1 cellular context compared by ENCODE assay signal in genomic region chr4:185002784-185003183, GRCh38.
TF ChIP-seq lines count a peak whose summit lies in the region.

No MANE protein-coding gene starts in this region.

TF ChIP-seq in HepG2, 621 proteins besides CTCF, POLR2A, EP300 and RAD21 (continued from another document and continues in another):
- TF ChIP-seq HNF4A (CRISPR knock-in tag; IDR thresholded peaks at IDR 0.05) (peak; percentile 51), ISX (CRISPR knock-in tag; conservative IDR thresholded peaks at IDR 0.05) (no peak), ZFP1 (CRISPR knock-in tag; IDR thresholded peaks at IDR 0.05) (peak; percentile 46; the same call in 1 of the 2 replicates), REPIN1 (CRISPR knock-in tag; IDR thresholded peaks at IDR 0.05; ENCODE audit: borderline replicate concordance, low read depth) (no peak), MXD1 (CRISPR knock-in tag; IDR thresholded peaks at IDR 0.05) (no peak), KMT2B (CRISPR knock-in tag; IDR thresholded peaks at IDR 0.05) (peak; percentile 42; the same call in 1 of the 2 replicates), SMYD3 (CRISPR knock-in tag; IDR thresholded peaks at IDR 0.05) (no peak), TCF12 (IDR thresholded peaks at IDR 0.05) (no peak), TCF12 (CRISPR knock-in tag; IDR thresholded peaks at IDR 0.05) (no peak), ZNF792 (CRISPR knock-in tag; IDR thresholded peaks at IDR 0.05) (no peak), MAF1 (CRISPR knock-in tag; IDR thresholded peaks at IDR 0.05; ENCODE audit: borderline replicate concordance) (no peak), CEBPG (CRISPR knock-in tag; IDR thresholded peaks at IDR 0.05) (peak; percentile 98), NBN (conservative IDR thresholded peaks at IDR 0.05) (no peak), BHLHE40 (IDR thresholded peaks at IDR 0.05; ENCODE audit: low read length) (no peak), REL (CRISPR knock-in tag; conservative IDR thresholded peaks at IDR 0.05) (no peak), ELF1 (CRISPR knock-in tag; IDR thresholded peaks at IDR 0.05) (peak; percentile 78), YEATS2 (CRISPR knock-in tag; IDR thresholded peaks at IDR 0.05; ENCODE audit: borderline replicate concordance) (peak; percentile 50; the same call in 1 of the 2 replicates), ZNF644 (CRISPR knock-in tag; IDR thresholded peaks at IDR 0.05; ENCODE audit: low read depth) (peak; percentile 50; the same call in 1 of the 2 replicates), ZNF331 (CRISPR knock-in tag; IDR thresholded peaks at IDR 0.05) (peak; percentile 52; the same call in 1 of the 2 replicates), ZNF761 (CRISPR knock-in tag; conservative IDR thresholded peaks at IDR 0.05) (no peak), JDP2 (CRISPR knock-in tag; IDR thresholded peaks at IDR 0.05; ENCODE audit: borderline replicate concordance) (no peak), ZNF598 (CRISPR knock-in tag; IDR thresholded peaks at IDR 0.05; ENCODE audit: borderline replicate concordance) (no peak), ZNF441 (CRISPR knock-in tag; IDR thresholded peaks at IDR 0.05; ENCODE audit: borderline replicate concordance) (no peak), SRSF9 (IDR thresholded peaks at IDR 0.05; ENCODE audit: borderline replicate concordance, insufficient read depth, low read depth, low read length, poor library complexity, severe bottlenecking) (no peak), LCORL (IDR thresholded peaks at IDR 0.05) (no peak), LCORL (CRISPR knock-in tag; IDR thresholded peaks at IDR 0.05) (peak; percentile 88), SMARCE1 (IDR thresholded peaks at IDR 0.05; ENCODE audit: borderline replicate concordance) (no peak), KDM2A (CRISPR knock-in tag; IDR thresholded peaks at IDR 0.05; ENCODE audit: borderline replicate concordance, low read depth) (peak; percentile 39), HOXA3 (CRISPR knock-in tag; IDR thresholded peaks at IDR 0.05) (peak; percentile 46; the same call in 1 of the 2 replicates), ZNF563 (CRISPR knock-in tag; IDR thresholded peaks at IDR 0.05) (no peak), ZNF788 (CRISPR knock-in tag; IDR thresholded peaks at IDR 0.05; ENCODE audit: borderline replicate concordance) (no peak), ZNF414 (CRISPR knock-in tag; IDR thresholded peaks at IDR 0.05) (no peak), GFI1 (CRISPR knock-in tag; IDR thresholded peaks at IDR 0.05; ENCODE audit: borderline replicate concordance) (no peak), ZNF768 (CRISPR knock-in tag; IDR thresholded peaks at IDR 0.05) (peak; percentile 46; the same call in 1 of the 2 replicates), SALL1 (CRISPR knock-in tag; IDR thresholded peaks at IDR 0.05) (peak; percentile 78), FOXA3 (CRISPR knock-in tag; IDR thresholded peaks at IDR 0.05) (peak; percentile 61; the same call in 1 of the 2 replicates), NR2F1 (CRISPR knock-in tag; IDR thresholded peaks at IDR 0.05) (no peak), ZNF773 (CRISPR knock-in tag; IDR thresholded peaks at IDR 0.05; ENCODE audit: borderline replicate concordance) (no peak), GABPA (IDR thresholded peaks at IDR 0.05; ENCODE audit: low read depth, low read length) (peak; percentile 36), GABPA (CRISPR knock-in tag; IDR thresholded peaks at IDR 0.05; ENCODE audit: low read depth) (peak; percentile 76), SAFB2 (CRISPR knock-in tag; IDR thresholded peaks at IDR 0.05; ENCODE audit: borderline replicate concordance, low read depth) (no peak), ZNF292 (CRISPR knock-in tag; IDR thresholded peaks at IDR 0.05; ENCODE audit: borderline replicate concordance, low read depth) (peak; percentile 91; the same call in 1 of the 2 replicates), THAP11 (CRISPR knock-in tag; IDR thresholded peaks at IDR 0.05) (0 out of 2 replicates have a peak, but pooled peaks have one; percentile 29), ZSCAN21 (CRISPR knock-in tag; IDR thresholded peaks at IDR 0.05; ENCODE audit: borderline replicate concordance) (no peak), EED (CRISPR knock-in tag; IDR thresholded peaks at IDR 0.05) (no peak), FOXO1 (CRISPR knock-in tag; IDR thresholded peaks at IDR 0.05) (peak; percentile 55; the same call in 1 of the 2 replicates)
- TF ChIP-seq, protein P1, sequence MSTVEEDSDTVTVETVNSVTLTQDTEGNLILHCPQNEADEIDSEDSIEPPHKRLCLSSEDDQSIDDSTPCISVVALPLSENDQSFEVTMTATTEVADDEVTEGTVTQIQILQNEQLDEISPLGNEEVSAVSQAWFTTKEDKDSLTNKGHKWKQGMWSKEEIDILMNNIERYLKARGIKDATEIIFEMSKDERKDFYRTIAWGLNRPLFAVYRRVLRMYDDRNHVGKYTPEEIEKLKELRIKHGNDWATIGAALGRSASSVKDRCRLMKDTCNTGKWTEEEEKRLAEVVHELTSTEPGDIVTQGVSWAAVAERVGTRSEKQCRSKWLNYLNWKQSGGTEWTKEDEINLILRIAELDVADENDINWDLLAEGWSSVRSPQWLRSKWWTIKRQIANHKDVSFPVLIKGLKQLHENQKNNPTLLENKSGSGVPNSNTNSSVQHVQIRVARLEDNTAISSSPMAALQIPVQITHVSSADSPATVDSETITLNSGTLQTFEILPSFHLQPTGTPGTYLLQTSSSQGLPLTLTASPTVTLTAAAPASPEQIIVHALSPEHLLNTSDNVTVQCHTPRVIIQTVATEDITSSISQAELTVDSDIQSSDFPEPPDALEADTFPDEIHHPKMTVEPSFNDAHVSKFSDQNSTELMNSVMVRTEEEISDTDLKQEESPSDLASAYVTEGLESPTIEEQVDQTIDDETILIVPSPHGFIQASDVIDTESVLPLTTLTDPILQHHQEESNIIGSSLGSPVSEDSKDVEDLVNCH (CRISPR knock-in tag; IDR thresholded peaks at IDR 0.05): no peak
- TF ChIP-seq, protein P2, sequence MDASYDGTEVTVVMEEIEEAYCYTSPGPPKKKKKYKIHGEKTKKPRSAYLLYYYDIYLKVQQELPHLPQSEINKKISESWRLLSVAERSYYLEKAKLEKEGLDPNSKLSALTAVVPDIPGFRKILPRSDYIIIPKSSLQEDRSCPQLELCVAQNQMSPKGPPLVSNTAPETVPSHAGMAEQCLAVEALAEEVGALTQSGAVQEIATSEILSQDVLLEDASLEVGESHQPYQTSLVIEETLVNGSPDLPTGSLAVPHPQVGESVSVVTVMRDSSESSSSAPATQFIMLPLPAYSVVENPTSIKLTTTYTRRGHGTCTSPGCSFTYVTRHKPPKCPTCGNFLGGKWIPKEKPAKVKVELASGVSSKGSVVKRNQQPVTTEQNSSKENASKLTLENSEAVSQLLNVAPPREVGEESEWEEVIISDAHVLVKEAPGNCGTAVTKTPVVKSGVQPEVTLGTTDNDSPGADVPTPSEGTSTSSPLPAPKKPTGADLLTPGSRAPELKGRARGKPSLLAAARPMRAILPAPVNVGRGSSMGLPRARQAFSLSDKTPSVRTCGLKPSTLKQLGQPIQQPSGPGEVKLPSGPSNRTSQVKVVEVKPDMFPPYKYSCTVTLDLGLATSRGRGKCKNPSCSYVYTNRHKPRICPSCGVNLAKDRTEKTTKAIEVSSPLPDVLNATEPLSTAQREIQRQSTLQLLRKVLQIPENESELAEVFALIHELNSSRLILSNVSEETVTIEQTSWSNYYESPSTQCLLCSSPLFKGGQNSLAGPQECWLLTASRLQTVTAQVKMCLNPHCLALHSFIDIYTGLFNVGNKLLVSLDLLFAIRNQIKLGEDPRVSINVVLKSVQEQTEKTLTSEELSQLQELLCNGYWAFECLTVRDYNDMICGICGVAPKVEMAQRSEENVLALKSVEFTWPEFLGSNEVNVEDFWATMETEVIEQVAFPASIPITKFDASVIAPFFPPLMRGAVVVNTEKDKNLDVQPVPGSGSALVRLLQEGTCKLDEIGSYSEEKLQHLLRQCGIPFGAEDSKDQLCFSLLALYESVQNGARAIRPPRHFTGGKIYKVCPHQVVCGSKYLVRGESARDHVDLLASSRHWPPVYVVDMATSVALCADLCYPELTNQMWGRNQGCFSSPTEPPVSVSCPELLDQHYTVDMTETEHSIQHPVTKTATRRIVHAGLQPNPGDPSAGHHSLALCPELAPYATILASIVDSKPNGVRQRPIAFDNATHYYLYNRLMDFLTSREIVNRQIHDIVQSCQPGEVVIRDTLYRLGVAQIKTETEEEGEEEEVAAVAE (CRISPR knock-in tag; IDR thresholded peaks at IDR 0.05; ENCODE audit: borderline replicate concordance): no peak
- TF ChIP-seq, protein P3, sequence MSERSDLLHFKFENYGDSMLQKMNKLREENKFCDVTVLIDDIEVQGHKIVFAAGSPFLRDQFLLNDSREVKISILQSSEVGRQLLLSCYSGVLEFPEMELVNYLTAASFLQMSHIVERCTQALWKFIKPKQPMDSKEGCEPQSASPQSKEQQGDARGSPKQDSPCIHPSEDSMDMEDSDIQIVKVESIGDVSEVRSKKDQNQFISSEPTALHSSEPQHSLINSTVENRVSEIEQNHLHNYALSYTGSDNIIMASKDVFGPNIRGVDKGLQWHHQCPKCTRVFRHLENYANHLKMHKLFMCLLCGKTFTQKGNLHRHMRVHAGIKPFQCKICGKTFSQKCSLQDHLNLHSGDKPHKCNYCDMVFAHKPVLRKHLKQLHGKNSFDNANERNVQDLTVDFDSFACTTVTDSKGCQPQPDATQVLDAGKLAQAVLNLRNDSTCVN (CRISPR knock-in tag; IDR thresholded peaks at IDR 0.05; ENCODE audit: borderline replicate concordance): no peak
- TF ChIP-seq, protein P4, sequence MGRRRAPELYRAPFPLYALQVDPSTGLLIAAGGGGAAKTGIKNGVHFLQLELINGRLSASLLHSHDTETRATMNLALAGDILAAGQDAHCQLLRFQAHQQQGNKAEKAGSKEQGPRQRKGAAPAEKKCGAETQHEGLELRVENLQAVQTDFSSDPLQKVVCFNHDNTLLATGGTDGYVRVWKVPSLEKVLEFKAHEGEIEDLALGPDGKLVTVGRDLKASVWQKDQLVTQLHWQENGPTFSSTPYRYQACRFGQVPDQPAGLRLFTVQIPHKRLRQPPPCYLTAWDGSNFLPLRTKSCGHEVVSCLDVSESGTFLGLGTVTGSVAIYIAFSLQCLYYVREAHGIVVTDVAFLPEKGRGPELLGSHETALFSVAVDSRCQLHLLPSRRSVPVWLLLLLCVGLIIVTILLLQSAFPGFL (CRISPR knock-in tag; IDR thresholded peaks at IDR 0.05): no peak
- TF ChIP-seq, protein P5, sequence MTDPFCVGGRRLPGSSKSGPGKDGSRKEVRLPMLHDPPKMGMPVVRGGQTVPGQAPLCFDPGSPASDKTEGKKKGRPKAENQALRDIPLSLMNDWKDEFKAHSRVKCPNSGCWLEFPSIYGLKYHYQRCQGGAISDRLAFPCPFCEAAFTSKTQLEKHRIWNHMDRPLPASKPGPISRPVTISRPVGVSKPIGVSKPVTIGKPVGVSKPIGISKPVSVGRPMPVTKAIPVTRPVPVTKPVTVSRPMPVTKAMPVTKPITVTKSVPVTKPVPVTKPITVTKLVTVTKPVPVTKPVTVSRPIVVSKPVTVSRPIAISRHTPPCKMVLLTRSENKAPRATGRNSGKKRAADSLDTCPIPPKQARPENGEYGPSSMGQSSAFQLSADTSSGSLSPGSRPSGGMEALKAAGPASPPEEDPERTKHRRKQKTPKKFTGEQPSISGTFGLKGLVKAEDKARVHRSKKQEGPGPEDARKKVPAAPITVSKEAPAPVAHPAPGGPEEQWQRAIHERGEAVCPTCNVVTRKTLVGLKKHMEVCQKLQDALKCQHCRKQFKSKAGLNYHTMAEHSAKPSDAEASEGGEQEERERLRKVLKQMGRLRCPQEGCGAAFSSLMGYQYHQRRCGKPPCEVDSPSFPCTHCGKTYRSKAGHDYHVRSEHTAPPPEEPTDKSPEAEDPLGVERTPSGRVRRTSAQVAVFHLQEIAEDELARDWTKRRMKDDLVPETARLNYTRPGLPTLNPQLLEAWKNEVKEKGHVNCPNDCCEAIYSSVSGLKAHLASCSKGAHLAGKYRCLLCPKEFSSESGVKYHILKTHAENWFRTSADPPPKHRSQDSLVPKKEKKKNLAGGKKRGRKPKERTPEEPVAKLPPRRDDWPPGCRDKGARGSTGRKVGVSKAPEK (CRISPR knock-in tag; IDR thresholded peaks at IDR 0.05; ENCODE audit: borderline replicate concordance): no peak
- TF ChIP-seq, protein P6, sequence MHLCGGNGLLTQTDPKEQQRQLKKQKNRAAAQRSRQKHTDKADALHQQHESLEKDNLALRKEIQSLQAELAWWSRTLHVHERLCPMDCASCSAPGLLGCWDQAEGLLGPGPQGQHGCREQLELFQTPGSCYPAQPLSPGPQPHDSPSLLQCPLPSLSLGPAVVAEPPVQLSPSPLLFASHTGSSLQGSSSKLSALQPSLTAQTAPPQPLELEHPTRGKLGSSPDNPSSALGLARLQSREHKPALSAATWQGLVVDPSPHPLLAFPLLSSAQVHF (CRISPR knock-in tag; IDR thresholded peaks at IDR 0.05): no peak
- TF ChIP-seq, protein P7, sequence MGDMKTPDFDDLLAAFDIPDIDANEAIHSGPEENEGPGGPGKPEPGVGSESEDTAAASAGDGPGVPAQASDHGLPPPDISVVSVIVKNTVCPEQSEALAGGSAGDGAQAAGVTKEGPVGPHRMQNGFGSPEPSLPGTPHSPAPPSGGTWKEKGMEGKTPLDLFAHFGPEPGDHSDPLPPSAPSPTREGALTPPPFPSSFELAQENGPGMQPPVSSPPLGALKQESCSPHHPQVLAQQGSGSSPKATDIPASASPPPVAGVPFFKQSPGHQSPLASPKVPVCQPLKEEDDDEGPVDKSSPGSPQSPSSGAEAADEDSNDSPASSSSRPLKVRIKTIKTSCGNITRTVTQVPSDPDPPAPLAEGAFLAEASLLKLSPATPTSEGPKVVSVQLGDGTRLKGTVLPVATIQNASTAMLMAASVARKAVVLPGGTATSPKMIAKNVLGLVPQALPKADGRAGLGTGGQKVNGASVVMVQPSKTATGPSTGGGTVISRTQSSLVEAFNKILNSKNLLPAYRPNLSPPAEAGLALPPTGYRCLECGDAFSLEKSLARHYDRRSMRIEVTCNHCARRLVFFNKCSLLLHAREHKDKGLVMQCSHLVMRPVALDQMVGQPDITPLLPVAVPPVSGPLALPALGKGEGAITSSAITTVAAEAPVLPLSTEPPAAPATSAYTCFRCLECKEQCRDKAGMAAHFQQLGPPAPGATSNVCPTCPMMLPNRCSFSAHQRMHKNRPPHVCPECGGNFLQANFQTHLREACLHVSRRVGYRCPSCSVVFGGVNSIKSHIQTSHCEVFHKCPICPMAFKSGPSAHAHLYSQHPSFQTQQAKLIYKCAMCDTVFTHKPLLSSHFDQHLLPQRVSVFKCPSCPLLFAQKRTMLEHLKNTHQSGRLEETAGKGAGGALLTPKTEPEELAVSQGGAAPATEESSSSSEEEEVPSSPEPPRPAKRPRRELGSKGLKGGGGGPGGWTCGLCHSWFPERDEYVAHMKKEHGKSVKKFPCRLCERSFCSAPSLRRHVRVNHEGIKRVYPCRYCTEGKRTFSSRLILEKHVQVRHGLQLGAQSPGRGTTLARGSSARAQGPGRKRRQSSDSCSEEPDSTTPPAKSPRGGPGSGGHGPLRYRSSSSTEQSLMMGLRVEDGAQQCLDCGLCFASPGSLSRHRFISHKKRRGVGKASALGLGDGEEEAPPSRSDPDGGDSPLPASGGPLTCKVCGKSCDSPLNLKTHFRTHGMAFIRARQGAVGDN (CRISPR knock-in tag; IDR thresholded peaks at IDR 0.05): no peak; the same call in 1 of the 2 replicates
